ENCODE assay signal across 19 cellular contexts in genomic region chr1:204043680-204044079, GRCh38. TPM values are rescaled to one million over a fixed set of nuclear protein-coding genes. Genes with fewer than 3 reads are reported as not detected.
DNase-seq lines count a peak whose midpoint lies in the region; ATAC-seq and TF ChIP-seq lines count a peak whose summit lies in the region.
"Had no signal": no experiment of that assay in that cellular context is flagged by ENCODE, and none has a peak within 500 bp of the region (broad histone marks: within the 10 kb centered on the region; RNA-seq: fewer than 3 reads in every experiment).

No MANE protein-coding gene starts in this region.

- H3K27me3 ChIP-seq in left ventricle myocardium inferior (ENCODE audit: low read depth): no peaks in the 10 kb centered on the region
- H3K27me3 ChIP-seq in right atrium auricular region: no peaks in the 10 kb centered on the region
- H3K27me3 ChIP-seq in neural progenitor cell: no peaks in the 10 kb centered on the region
- no peaks in the 10 kb centered on the region for H3K27me3 ChIP-seq in gastrocnemius medialis
- H3K27me3 ChIP-seq: BLaER1 had no signal

- no peak overlapping the region for H3K4me3 ChIP-seq in left ventricle myocardium inferior
- no peak overlapping the region for H3K4me3 ChIP-seq in right atrium auricular region
- H3K4me3 ChIP-seq in neural progenitor cell: no peak overlapping the region
- H3K4me3 ChIP-seq in gastrocnemius medialis: no peak overlapping the region
- H3K4me3 ChIP-seq: BLaER1, GM12878, GM23338, HAP-1 had no signal

- no peak for DNase-seq in left ventricle myocardium inferior
- DNase-seq in right atrium auricular region (ENCODE audit: low spot score): no peak
- no peak for DNase-seq in neural progenitor cell (ENCODE audit: low spot score)
- DNase-seq in gastrocnemius medialis: no peak
- DNase-seq in NCI-H2171 treated with DMSO at 0.1 percent for 48 hours (lab: John Stamatoyannopoulos, UW): no peak
- no peak for DNase-seq in GM13977 (ENCODE audit: low spot score)
- DNase-seq: Caco-2; CD4-positive, CD25-positive, alpha-beta regulatory T cell; CD8-positive, alpha-beta T cell; DMS153; DND-41; GDM1; HFFc6 had no signal

- H3K27ac Mint-ChIP-seq in neural progenitor cell: peak overlapping the region; percentile 43
- H3K27ac Mint-ChIP-seq: B cell; CD4-positive, CD25-positive, alpha-beta regulatory T cell; CD8-positive, alpha-beta T cell; GM23338; HFFc6 had no signal

- no peaks in the 10 kb centered on the region for H3K36me3 ChIP-seq in left ventricle myocardium inferior
- no peaks in the 10 kb centered on the region for H3K36me3 ChIP-seq in right atrium auricular region
- no peaks in the 10 kb centered on the region for H3K36me3 ChIP-seq in neural progenitor cell
- H3K36me3 ChIP-seq in gastrocnemius medialis: no peaks in the 10 kb centered on the region
- H3K36me3 ChIP-seq: BLaER1, HAP-1 had no signal

- no peak overlapping the region for H3K9ac ChIP-seq in neural progenitor cell
- H3K9ac ChIP-seq: BLaER1 had no signal

- intact Hi-C loops in left ventricle myocardium inferior (cut with micrococcal nuclease) (no loop called here), gastrocnemius medialis (cut with DNase I; ENCODE audit: low total_unique reads) (no loop called here)

- in situ Hi-C loops in gastrocnemius medialis (cut with MboI; ENCODE audit: low sequenced_read_pairs in 4 of 4) (no loop called here), GM13977 (cut with MboI; ENCODE audit: low pct_unique_long_range_greater_than_20kb, low sequenced_read_pairs, unreplicated experiment) (no loop called here)

- H3K4me3 Mint-ChIP-seq in neural progenitor cell: no peak overlapping the region
- H3K4me3 Mint-ChIP-seq: B cell; CD4-positive, CD25-positive, alpha-beta regulatory T cell; CD8-positive, alpha-beta T cell; GM23338; HFFc6 had no signal

- TF ChIP-seq CTCF in left ventricle myocardium inferior (IDR thresholded peaks at IDR 0.05; ENCODE audit: borderline replicate concordance) (no peak), right atrium auricular region (IDR thresholded peaks at IDR 0.05) (no peak), neural progenitor cell (IDR thresholded peaks at IDR 0.05) (no peak), gastrocnemius medialis (IDR thresholded peaks at IDR 0.05 in 4 of 5, conservative IDR thresholded peaks at IDR 0.05 in 1 of 5) (no peak), GM13977 (IDR thresholded peaks at IDR 0.05; ENCODE audit: extremely low read depth, insufficient read depth, missing control alignments) (no peak)

- H3K9me3 ChIP-seq in left ventricle myocardium inferior (replicated peaks): no peaks in the 10 kb centered on the region
- no peaks in the 10 kb centered on the region for H3K9me3 ChIP-seq in right atrium auricular region
- no peaks in the 10 kb centered on the region for H3K9me3 ChIP-seq in neural progenitor cell (ENCODE audit: low read depth)
- no peaks in the 10 kb centered on the region for H3K9me3 ChIP-seq in gastrocnemius medialis
- H3K9me3 ChIP-seq: Caco-2, HAP-1 had no signal

- no peak overlapping the region for H3K4me2 ChIP-seq in neural progenitor cell
- H3K4me2 ChIP-seq: BLaER1, GM23338 had no signal

- peak overlapping the region; percentile 85 for H3K27ac ChIP-seq in left ventricle myocardium inferior (replicated peaks)
- peak overlapping the region in 1 of 2 donors; percentile 67 for H3K27ac ChIP-seq in right atrium auricular region
- no peak overlapping the region for H3K27ac ChIP-seq in neural progenitor cell
- H3K27ac ChIP-seq in gastrocnemius medialis: peak overlapping the region in 3 of 4 donors; percentile 63 to 83 (median 70)
- H3K27ac ChIP-seq: BLaER1, C4-2B had no signal

- peaks cover 51% of the 10 kb centered on the region for H3K4me1 ChIP-seq in left ventricle myocardium inferior
- peaks cover 0 to 35% of the 10 kb centered on the region in 2 donors for H3K4me1 ChIP-seq in right atrium auricular region
- no peaks in the 10 kb centered on the region for H3K4me1 ChIP-seq in neural progenitor cell
- H3K4me1 ChIP-seq in gastrocnemius medialis: peaks cover 18 to 37% of the 10 kb centered on the region in 2 donors
- H3K4me1 ChIP-seq: Caco-2 had no signal

- H3K27me3 Mint-ChIP-seq in neural progenitor cell (ENCODE audit: insufficient read depth, low read depth): peaks cover 17% of the 10 kb centered on the region
- H3K27me3 Mint-ChIP-seq: CD4-positive, CD25-positive, alpha-beta regulatory T cell had no signal

- no peaks in the 10 kb centered on the region for H3K36me3 Mint-ChIP-seq in neural progenitor cell
- H3K36me3 Mint-ChIP-seq: CD4-positive, CD25-positive, alpha-beta regulatory T cell; CD8-positive, alpha-beta T cell had no signal

- H2AFZ ChIP-seq in neural progenitor cell (replicated peaks): no peak overlapping the region
- H2AFZ ChIP-seq: GM23338 had no signal

- H3K79me2 ChIP-seq in neural progenitor cell (ENCODE audit: low read depth): no peaks in the 10 kb centered on the region

- ATAC-seq in gastrocnemius medialis: no peak
- ATAC-seq: CD8-positive, alpha-beta T cell; GM12878; GM23338 had no signal

- TF ChIP-seq POLR2A in gastrocnemius medialis (IDR thresholded peaks at IDR 0.05): no peak

- H3K9me3 Mint-ChIP-seq in neural progenitor cell: peaks cover 3% of the 10 kb centered on the region
- H3K9me3 Mint-ChIP-seq: CD8-positive, alpha-beta T cell; GM23338; HFFc6 had no signal

- no peaks in the 10 kb centered on the region for H4K20me1 ChIP-seq in neural progenitor cell (ENCODE audit: low read depth)
- H4K20me1 ChIP-seq: BLaER1 had no signal

- no peaks in the 10 kb centered on the region for H3F3A ChIP-seq in neural progenitor cell (ENCODE audit: low read depth)

- peaks cover 12% of the 10 kb centered on the region for H3K4me1 Mint-ChIP-seq in neural progenitor cell
- H3K4me1 Mint-ChIP-seq: B cell; CD4-positive, CD25-positive, alpha-beta regulatory T cell had no signal

RNA-seq across cellular contexts. Expression of gene SOX13, which starts 29.2 kb away (rescaled TPM):
- total RNA-seq in left ventricle myocardium inferior (13.1 TPM), right atrium auricular region (1 to 10 TPM; 7.9 to 8.6 TPM), neural progenitor cell (ENCODE audit: low replicate concordance) (27.8 and 28.6 TPM in 2 replicates), gastrocnemius medialis (10 to 100 TPM; 15.6 to 31.1 (median 16.3) TPM)
